ENCODE assay signal across 16 cellular contexts in genomic region chr4:39048291-39048690, GRCh38. TPM values are rescaled to one million over a fixed set of nuclear protein-coding genes. Genes with fewer than 3 reads are reported as not detected.
DNase-seq lines count a peak whose midpoint lies in the region; ATAC-seq, FAIRE-seq and TF ChIP-seq lines count a peak whose summit lies in the region.
"Had no signal": no experiment of that assay in that cellular context is flagged by ENCODE, and none has a peak within 500 bp of the region (broad histone marks: within the 10 kb centered on the region; RNA-seq: fewer than 3 reads in every experiment).

No MANE protein-coding gene starts in this region.

- H3K36me3 ChIP-seq in endothelial cell of umbilical vein (ENCODE audit: control insufficient read depth in 2 of 2, extremely low read depth in 1 of 2, insufficient read depth in 2 of 2, low read length in 2 of 2), result no peaks in the 10 kb centered on the region
- no peaks in the 10 kb centered on the region for H3K36me3 ChIP-seq in right atrium auricular region
- H3K36me3 ChIP-seq: MG63, Peyer's patch had no signal

- H3K27me3 ChIP-seq in endothelial cell of umbilical vein (ENCODE audit: control insufficient read depth in 2 of 2, insufficient read depth in 2 of 2, low read length in 2 of 2) (no peaks in the 10 kb centered on the region), right atrium auricular region (no peaks in the 10 kb centered on the region)
- H3K27me3 ChIP-seq: MG63, Peyer's patch had no signal

- H3K79me2 ChIP-seq in endothelial cell of umbilical vein (ENCODE audit: control insufficient read depth, insufficient read depth, low read length), result peaks cover 50% of the 10 kb centered on the region

- intact Hi-C loops in endothelial cell of umbilical vein (cut with micrococcal nuclease), result loop anchor here (5.0 to 10.0 kb wide), 3 partner anchors 39 to 293 kb away; no protein-coding TSS in a partner anchor

- TF ChIP-seq POLR2A in A549 (IDR thresholded peaks at IDR 0.05; ENCODE audit: low read length) (no peak), GM12891 (IDR thresholded peaks at IDR 0.05; ENCODE audit: low read depth, low read length) (no peak), endothelial cell of umbilical vein (IDR thresholded peaks at IDR 0.05; ENCODE audit: low read depth, low read length) (no peak)

- POLR2A ChIA-PET in A549 (lab: Yijun Ruan, JAX) (interaction anchor here (0.7 kb wide), 1 partner anchor 358 kb away, joined by 5 read pairs; no protein-coding TSS in a partner anchor), endothelial cell of umbilical vein (lab: Charles Lee) (interaction anchor here (1.3 kb wide), 1 partner anchor 18 kb away, joined by 3 read pairs; no protein-coding TSS in a partner anchor)

- ATAC-seq in A549 (no peak), GM21390 (IDR thresholded peaks at IDR 0.05; ENCODE audit: unreplicated experiment) (no peak)
- ATAC-seq: psoas muscle had no signal

- FAIRE-seq in A549 (lab: Jason Lieb, UNC), result no peak
- FAIRE-seq in GM12891 (lab: Jason Lieb, UNC), result peak; percentile 56
- no peak for FAIRE-seq in endothelial cell of umbilical vein (lab: Jason Lieb, UNC)

- H2AFZ ChIP-seq in endothelial cell of umbilical vein (ENCODE audit: low read depth, low read length), result no peak overlapping the region

- no peak for TF ChIP-seq EP300 in A549 (IDR thresholded peaks at IDR 0.05)

- no peak overlapping the region for H3K4me3 ChIP-seq in A549
- H3K4me3 ChIP-seq in WI38 (ENCODE audit: low read depth, low read length), result peak overlapping the region; percentile 83
- H3K4me3 ChIP-seq in endothelial cell of umbilical vein (replicated peaks in 1 of 3; ENCODE audit: insufficient read depth in 1 of 3, low read depth in 1 of 3, low read length in 3 of 3), result no peak overlapping the region
- H3K4me3 ChIP-seq in right atrium auricular region, result no peak overlapping the region
- H3K4me3 ChIP-seq: MG63, Peyer's patch, psoas muscle had no signal

- H3K9ac ChIP-seq in endothelial cell of umbilical vein (replicated peaks; ENCODE audit: extremely low read depth, insufficient read depth, low read length), result no peak overlapping the region

- TF ChIP-seq RAD21 in A549 (conservative IDR thresholded peaks at IDR 0.05 in 1 of 2, IDR thresholded peaks at IDR 0.05 in 1 of 2), result no peak

- DNase-seq in A549 (ENCODE audit: low read depth in 1 of 2, low spot score in 1 of 2), result no peak
- no peak for DNase-seq in GM12891 (ENCODE audit: insufficient read length, low spot score)
- peak; percentile 28 for DNase-seq in endothelial cell of umbilical vein (ENCODE audit: low read depth, low spot score)
- DNase-seq in NCI-H2029 treated with DMSO at 0.1 percent for 48 hours (lab: John Stamatoyannopoulos, UW), result no peak
- DNase-seq in right atrium auricular region (ENCODE audit: low spot score), result no peak
- DNase-seq in SHP77 treated with DMSO at 0.1 percent for 48 hours (lab: John Stamatoyannopoulos, UW), result no peak
- DNase-seq: AML-193; erythroblast; MG63; NCI-H2171 treated with DMSO at 0.1 percent for 48 hours; Peyer's patch; psoas muscle; stimulated activated CD4-positive, alpha-beta T cell treated with anti-CD3 and anti-CD28 coated beads, Interleukin-4, amount 100 ng/mL, for 1 hour; T-helper 9 cell had no signal

- CTCF ChIA-PET in A549 (lab: Yijun Ruan, JAX), result no interaction called here
- CTCF ChIA-PET in endothelial cell of umbilical vein (lab: Charles Lee), result no interaction called here

- BruUV-seq in endothelial cell of umbilical vein (replicated peaks; lab: Mats Ljungman, UMichigan), result no TSS peak

- H3K9me3 ChIP-seq in A549 (no peaks in the 10 kb centered on the region), endothelial cell of umbilical vein (replicated peaks; ENCODE audit: control insufficient read depth, insufficient read depth, low read length) (no peaks in the 10 kb centered on the region), right atrium auricular region (no peaks in the 10 kb centered on the region)
- H3K9me3 ChIP-seq: MG63, Peyer's patch, psoas muscle had no signal

- H3K4me2 ChIP-seq in A549 (peak overlapping the region; percentile 73), endothelial cell of umbilical vein (ENCODE audit: insufficient read depth, low read length) (no peak overlapping the region)

- H3K27ac ChIP-seq in A549, result no peak overlapping the region
- no peak overlapping the region for H3K27ac ChIP-seq in endothelial cell of umbilical vein (ENCODE audit: insufficient read depth, low read depth, low read length)
- no peak overlapping the region for H3K27ac ChIP-seq in right atrium auricular region
- H3K27ac ChIP-seq: psoas muscle had no signal

- H3K4me1 ChIP-seq in A549 (peaks cover 56% of the 10 kb centered on the region), endothelial cell of umbilical vein (ENCODE audit: control insufficient read depth, extremely low read depth, insufficient read depth, low read length) (peaks cover 18% of the 10 kb centered on the region), right atrium auricular region (peaks cover 0 to 9% of the 10 kb centered on the region in 2 donors)
- H3K4me1 ChIP-seq: psoas muscle had no signal

- no peaks in the 10 kb centered on the region for H3K9me1 ChIP-seq in endothelial cell of umbilical vein (replicated peaks; ENCODE audit: control insufficient read depth, extremely low read depth, insufficient read depth, low read length)

- dilution Hi-C loops in endothelial cell of umbilical vein (cut with MboI; ENCODE audit: extremely low pct_ligation_motif_present, low sequenced_read_pairs), result no loop called here

- H4K20me1 ChIP-seq in endothelial cell of umbilical vein (replicated peaks; ENCODE audit: control insufficient read depth, extremely low read depth, insufficient read depth, low read length), result no peaks in the 10 kb centered on the region

- 100% methylated on average over 1 of the region's 1 CpG for WGBS in A549 (ENCODE audit: missing lambda C conversion rate)

- TF ChIP-seq CTCF in A549 (IDR thresholded peaks at IDR 0.05), result no peak
- TF ChIP-seq CTCF in WI38 (IDR thresholded peaks at IDR 0.05; ENCODE audit: low read depth, low read length), result no peak
- no peak for TF ChIP-seq CTCF in endothelial cell of umbilical vein (IDR thresholded peaks at IDR 0.05; ENCODE audit: extremely low read depth in 1 of 2, insufficient read depth in 1 of 2, low read depth in 1 of 2, low read length in 2 of 2)
- TF ChIP-seq CTCF in right atrium auricular region (IDR thresholded peaks at IDR 0.05), result no peak

TF ChIP-seq in A549, 52 proteins besides CTCF, POLR2A, EP300 and RAD21:
- TF ChIP-seq HOXB13 (CRISPR knock-in tag; IDR thresholded peaks at IDR 0.05; ENCODE audit: low read depth), result no peak

TF ChIP-seq in GM12891, 5 proteins besides CTCF, POLR2A, EP300 and RAD21:
- TF ChIP-seq POU2F2 (IDR thresholded peaks at IDR 0.05; ENCODE audit: low read depth, low read length) (no peak), TAF1 (IDR thresholded peaks at IDR 0.05; ENCODE audit: low read depth, low read length) (no peak), SPI1 (IDR thresholded peaks at IDR 0.05; ENCODE audit: low read depth, low read length) (peak; percentile 24; the same call in 1 of the 2 replicates), POLR2AphosphoS5 (IDR thresholded peaks at IDR 0.05; ENCODE audit: low read depth, low read length) (no peak)

TF ChIP-seq in endothelial cell of umbilical vein, 7 proteins besides CTCF, POLR2A, EP300 and RAD21 (continues in another document):
- TF ChIP-seq FOS (IDR thresholded peaks at IDR 0.05; ENCODE audit: borderline replicate concordance, insufficient read depth, low read length), result no peak
- TF ChIP-seq POLR2AphosphoS5 (IDR thresholded peaks at IDR 0.05; ENCODE audit: insufficient read depth, low read depth, low read length), result no peak
- no peak for TF ChIP-seq GATA2 (IDR thresholded peaks at IDR 0.05; ENCODE audit: insufficient read depth, insufficient read length, low read depth, low read length)
- TF ChIP-seq, protein P1, sequence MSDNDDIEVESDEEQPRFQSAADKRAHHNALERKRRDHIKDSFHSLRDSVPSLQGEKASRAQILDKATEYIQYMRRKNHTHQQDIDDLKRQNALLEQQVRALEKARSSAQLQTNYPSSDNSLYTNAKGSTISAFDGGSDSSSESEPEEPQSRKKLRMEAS (IDR thresholded peaks at IDR 0.05; ENCODE audit: insufficient read depth, insufficient read length), result no peak

RNA-seq across cellular contexts. Expression of gene KLHL5, which starts 13.7 kb away (rescaled TPM):
- polyA plus RNA-seq in A549 (2011; rRNA removed), result 98.6 and 108 TPM in 2 replicates
- 30.1 and 34.1 TPM in 2 replicates for polyA plus RNA-seq in A549 (2012; cell fraction: cytosol; rRNA removed)
- 7.9 and 14.7 TPM in 2 replicates for polyA plus RNA-seq in A549 (2012; cell fraction: nucleus; rRNA removed)
- polyA plus RNA-seq in A549 (2017; fragmentation: RNase III; extraction: RNeasy Plus Mini Kit Qiagen cat#74134 plus additional on column Dnase treatment), result 51.9 to 63.2 TPM (median 62.4 TPM) in 3 replicates
- polyA minus RNA-seq in A549 (2011; rRNA and poly(A)+ RNA removed), result 93.3 and 111 TPM in 2 replicates
- 4.3 TPM for polyA plus RNA-seq in GM12891 (2012; ENCODE audit: low read depth, missing spikeins)
- total RNA-seq in endothelial cell of umbilical vein, result 54.6 and 64.2 TPM in 2 replicates
- polyA plus RNA-seq in endothelial cell of umbilical vein, result 23.0 and 32.2 TPM in 2 replicates
- polyA plus RNA-seq in endothelial cell of umbilical vein (2011; cell fraction: cytosol; rRNA removed), result 35.1 and 36.5 TPM in 2 replicates
- polyA plus RNA-seq in endothelial cell of umbilical vein (2011; cell fraction: nucleus; rRNA removed), result 22.9 and 29.4 TPM in 2 replicates
- 60.8 and 76.7 TPM in 2 replicates for polyA plus RNA-seq in endothelial cell of umbilical vein (2012)
- polyA minus RNA-seq in endothelial cell of umbilical vein, result 78.6 and 84.3 TPM in 2 replicates
- 30.1 TPM for polyA minus RNA-seq in endothelial cell of umbilical vein (2011; cell fraction: cytosol; rRNA and poly(A)+ RNA removed)
- 27.9 and 36.6 TPM in 2 replicates for polyA minus RNA-seq in endothelial cell of umbilical vein (2011; cell fraction: nucleus; rRNA and poly(A)+ RNA removed)
- total RNA-seq in right atrium auricular region, result 10 to 100 TPM; 11.8 to 13.1 TPM

RNA-seq across cellular contexts. Expression of gene TMEM156, which starts 16.1 kb away (rescaled TPM):
- polyA plus RNA-seq in A549 (2011; rRNA removed) (38.5 and 45.1 TPM in 2 replicates), A549 (2017; fragmentation: RNase III; extraction: RNeasy Plus Mini Kit Qiagen cat#74134 plus additional on column Dnase treatment) (9.2 to 10.9 TPM (median 10.4 TPM) in 3 replicates), endothelial cell of umbilical vein (0.33 and 0.39 TPM in 2 replicates)
- 5.4 TPM in 2 replicates for polyA plus RNA-seq in A549 (2012; cell fraction: cytosol; rRNA removed)
- 1.1 and 1.9 TPM in 2 replicates for polyA plus RNA-seq in A549 (2012; cell fraction: nucleus; rRNA removed)
- polyA minus RNA-seq in A549 (2011; rRNA and poly(A)+ RNA removed), result 4.4 and 5.7 TPM in 2 replicates
- polyA plus RNA-seq in GM12891 (2012; ENCODE audit: low read depth, missing spikeins), result 17.7 TPM
- total RNA-seq in endothelial cell of umbilical vein (1.00 and 2.7 TPM in 2 replicates), right atrium auricular region (not detected)
- polyA plus RNA-seq in endothelial cell of umbilical vein (2011; cell fraction: cytosol; rRNA removed), result 0.86 and 1.4 TPM in 2 replicates
- 0.38 and 0.91 TPM in 2 replicates for polyA plus RNA-seq in endothelial cell of umbilical vein (2011; cell fraction: nucleus; rRNA removed)
- 7.6 and 11.1 TPM in 2 replicates for polyA plus RNA-seq in endothelial cell of umbilical vein (2012)
- polyA minus RNA-seq in endothelial cell of umbilical vein, result 0.45 TPM in 1 of 2 replicates, not detected in the other
- 4.4 TPM for polyA minus RNA-seq in endothelial cell of umbilical vein (2011; cell fraction: cytosol; rRNA and poly(A)+ RNA removed)
- polyA minus RNA-seq in endothelial cell of umbilical vein (2011; cell fraction: nucleus; rRNA and poly(A)+ RNA removed), result 1.3 and 2.4 TPM in 2 replicates
